In genomic region chr2:69685321-69686048, GRCh38 we compare ENCODE assay signal across 8 cellular contexts. TPM values are rescaled to one million over a fixed set of nuclear protein-coding genes. Genes with fewer than 3 reads are reported as not detected.
DNase-seq lines count a peak whose midpoint lies in the region; ATAC-seq and TF ChIP-seq lines count a peak whose summit lies in the region.

No MANE protein-coding gene starts in this region.

- CTCF ChIA-PET in SK-N-SH (lab: Yijun Ruan, JAX), result interaction anchor here (2.1 kb wide), 1 partner anchor 13 kb away, joined by 5 read pairs; no protein-coding TSS in a partner anchor

- no peak overlapping the region for H3K9ac ChIP-seq in SK-N-SH

- H3K4me1 ChIP-seq in SK-N-SH (ENCODE audit: control insufficient read depth in 1 of 2, insufficient read depth in 2 of 2, low read depth in 1 of 2, low read length in 1 of 2), result peaks cover 11 to 15% of the 10 kb centered on the region in 2 experiments; a peak in 3 of 4 replicates
- peaks cover 30% of the 10 kb centered on the region for H3K4me1 ChIP-seq in suprapubic skin

- H3F3A ChIP-seq in SK-N-SH (replicated peaks; ENCODE audit: insufficient read depth), result no peaks in the 10 kb centered on the region

- TF ChIP-seq EP300 in SK-N-SH (IDR thresholded peaks at IDR 0.05; ENCODE audit: borderline replicate concordance in 1 of 2, low read depth in 1 of 2, low read length in 1 of 2) (no peak), suprapubic skin (IDR thresholded peaks at IDR 0.05) (no peak)

- TF ChIP-seq POLR2A in suprapubic skin (IDR thresholded peaks at IDR 0.05), result no peak

- no peak overlapping the region for H3K4me2 ChIP-seq in SK-N-SH

- DNase-seq in SK-N-SH, result no peak
- peak; percentile 54 to 72 for DNase-seq in cardiac fibroblast (ENCODE audit: low read depth in 2 of 2)
- DNase-seq in stimulated activated CD4-positive, alpha-beta T cell treated with anti-CD3 and anti-CD28 coated beads, Interleukin-2, amount 100 ng/mL, for 24 hours, result peak; percentile 27 to 43
- no peak for DNase-seq in NCI-H187 treated with DMSO at 0.1 percent for 48 hours (lab: John Stamatoyannopoulos, UW)
- DNase-seq in anterior cingulate cortex (lab: John Stamatoyannopoulos, UW), result no peak
- DNase-seq in suprapubic skin (ENCODE audit: low spot score in 2 of 2), result no peak

- peak overlapping the region in 1 of 2 experiments; percentile 36; a peak in 1 of 4 replicates for H3K27ac ChIP-seq in SK-N-SH (ENCODE audit: low read depth in 2 of 2, low read length in 1 of 2)
- no peak overlapping the region for H3K27ac ChIP-seq in suprapubic skin

- TF ChIP-seq RAD21 in SK-N-SH (IDR thresholded peaks at IDR 0.05; ENCODE audit: low read length), result no peak

- H3K4me3 ChIP-seq in SK-N-SH (ENCODE audit: low read depth in 2 of 2, low read length in 1 of 2), result no peak overlapping the region
- no peak overlapping the region for H3K4me3 ChIP-seq in cardiac fibroblast (replicated peaks in 1 of 2; ENCODE audit: low read depth in 2 of 2, low read length in 2 of 2)
- no peak overlapping the region for H3K4me3 ChIP-seq in suprapubic skin

- WGBS in SK-N-SH (ENCODE audit: low lambda C conversion rate), result 59% methylated on average over 5 of the region's 5 CpGs
- WGBS in suprapubic skin, result 53% methylated on average over 5 of the region's 5 CpGs

- H3K36me3 ChIP-seq in SK-N-SH (replicated peaks in 1 of 2; ENCODE audit: control insufficient read depth in 1 of 2, insufficient read depth in 2 of 2, low read length in 1 of 2) (no peaks in the 10 kb centered on the region), suprapubic skin (no peaks in the 10 kb centered on the region)

- POLR2A ChIA-PET in SK-N-SH (lab: Yijun Ruan, JAX), result no interaction called here

- no peaks in the 10 kb centered on the region for H3K79me2 ChIP-seq in SK-N-SH (ENCODE audit: insufficient read depth)

- no peak for TF ChIP-seq CTCF in SK-N-SH (IDR thresholded peaks at IDR 0.05)
- no peak for TF ChIP-seq CTCF in cardiac fibroblast (IDR thresholded peaks at IDR 0.05; ENCODE audit: low read depth, low read length)
- no peak for TF ChIP-seq CTCF in suprapubic skin (IDR thresholded peaks at IDR 0.05)

- no peaks in the 10 kb centered on the region for H4K20me1 ChIP-seq in SK-N-SH (ENCODE audit: insufficient read depth)

- no peak overlapping the region for H2AFZ ChIP-seq in SK-N-SH (ENCODE audit: low read depth)

- H3K9me2 ChIP-seq in SK-N-SH, result no peaks in the 10 kb centered on the region

- H3K9me3 ChIP-seq in SK-N-SH, result no peaks in the 10 kb centered on the region
- no peaks in the 10 kb centered on the region for H3K9me3 ChIP-seq in suprapubic skin

- peak; percentile 26; the same call in 1 of the 3 replicates for ATAC-seq in SK-N-SH treated with all-trans-retinoic acid at 6 μM for 48 hours
- ATAC-seq in HG03378 (IDR thresholded peaks at IDR 0.05; ENCODE audit: unreplicated experiment), result peak; percentile 76

- H3K27me3 ChIP-seq in SK-N-SH (ENCODE audit: insufficient read depth) (no peaks in the 10 kb centered on the region), suprapubic skin (no peaks in the 10 kb centered on the region)

TF ChIP-seq in SK-N-SH treated with all-trans-retinoic acid at 6 μM for 48 hours, 23 proteins besides CTCF, POLR2A, EP300 and RAD21 (continues in another document):
- TF ChIP-seq TSHZ2 (CRISPR knock-in tag; IDR thresholded peaks at IDR 0.05), result no peak
- no peak for TF ChIP-seq ZNF565 (CRISPR knock-in tag; conservative IDR thresholded peaks at IDR 0.05; ENCODE audit: low read depth)
- TF ChIP-seq ZC3H10 (CRISPR knock-in tag; IDR thresholded peaks at IDR 0.05), result no peak
- TF ChIP-seq CSDC2 (CRISPR knock-in tag; IDR thresholded peaks at IDR 0.05), result no peak
- no peak for TF ChIP-seq ZFP30 (CRISPR knock-in tag; IDR thresholded peaks at IDR 0.05)
- no peak for TF ChIP-seq BACH2 (CRISPR knock-in tag; IDR thresholded peaks at IDR 0.05; ENCODE audit: borderline replicate concordance)

TF ChIP-seq in SK-N-SH, 30 proteins besides CTCF, POLR2A, EP300 and RAD21:
- TF ChIP-seq USF2 (IDR thresholded peaks at IDR 0.05; ENCODE audit: borderline replicate concordance, low read depth, low read length) (no peak), IRF3 (IDR thresholded peaks at IDR 0.05; ENCODE audit: low read depth, low read length) (no peak), FOXJ3 (CRISPR knock-in tag; IDR thresholded peaks at IDR 0.05) (no peak), GATA2 (CRISPR knock-in tag; IDR thresholded peaks at IDR 0.05) (no peak)

RNA-seq across cellular contexts. Expression of gene AAK1, which starts 41.9 kb away (rescaled TPM):
- polyA plus RNA-seq in SK-N-SH (2012; rRNA removed), result 13.4 and 13.5 TPM in 2 replicates
- polyA plus RNA-seq in SK-N-SH (2012; cell fraction: cytosol; rRNA removed), result 14.5 and 16.4 TPM in 2 replicates
- 20.7 and 26.4 TPM in 2 replicates for polyA plus RNA-seq in SK-N-SH (2012; cell fraction: nucleus; rRNA removed)
- 10 to 100 TPM; 26.4 to 48.4 (median 32.7) TPM for total RNA-seq in suprapubic skin

RNA-seq across cellular contexts. Expression of gene ANXA4, which starts 56.4 kb away (rescaled TPM):
- 93.2 and 137 TPM in 2 replicates for polyA plus RNA-seq in SK-N-SH (2012; rRNA removed)
- 86.9 and 101 TPM in 2 replicates for polyA plus RNA-seq in SK-N-SH (2012; cell fraction: cytosol; rRNA removed)
- 126 and 213 TPM in 2 replicates for polyA plus RNA-seq in SK-N-SH (2012; cell fraction: nucleus; rRNA removed)
- 10 to 100 TPM; 58.1 to 91.6 (median 85.8) TPM for total RNA-seq in suprapubic skin

Comparison
In these comparisons a context has a peak if more than half of its experiments do, and no peak if none do; other contexts are left out.
1. DNase-seq: peak in cardiac fibroblast (2 of 2) and stimulated activated CD4-positive, alpha-beta T cell treated with anti-CD3 and anti-CD28 coated beads, Interleukin-2, amount 100 ng/mL, for 24 hours (2 of 2); none in SK-N-SH (single experiment), NCI-H187 treated with DMSO at 0.1 percent for 48 hours (single experiment), anterior cingulate cortex (0 of 58) and suprapubic skin (0 of 2).